ENCODE assay signal across 25 cellular contexts in the genomic region with DNA sequence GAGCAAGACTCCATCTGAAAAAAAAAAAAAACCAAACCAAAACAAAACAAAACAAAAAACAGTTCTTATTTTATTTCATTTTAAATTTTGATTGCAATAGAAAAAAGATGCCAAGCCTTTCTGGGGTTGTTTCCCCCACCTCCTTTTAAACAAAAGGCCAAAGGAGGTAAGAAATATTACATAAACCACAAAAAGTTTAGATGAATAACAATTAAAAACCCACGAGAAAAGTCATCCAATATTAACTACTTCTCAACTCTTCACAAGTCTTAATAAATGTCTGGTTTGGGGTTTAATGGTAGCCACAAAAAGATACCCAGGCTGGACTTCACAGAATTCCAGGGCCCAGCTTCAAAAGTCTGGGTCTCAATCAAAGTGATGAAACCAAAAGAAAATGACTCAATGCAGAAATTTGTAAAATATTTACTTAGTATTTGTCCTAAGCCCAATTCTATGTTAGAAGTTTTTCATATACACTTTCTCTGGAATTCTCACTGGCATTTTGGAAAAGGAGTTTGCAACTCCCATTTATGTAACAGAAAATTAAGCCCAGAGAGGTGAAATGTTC. TPM values are rescaled to one million over a fixed set of nuclear protein-coding genes. Genes with fewer than 3 reads are reported as not detected.
DNase-seq lines count a peak whose midpoint lies in the region; ATAC-seq and TF ChIP-seq lines count a peak whose summit lies in the region.
"Had no signal": no experiment of that assay in that cellular context is flagged by ENCODE, and none has a peak within 500 bp of the region (broad histone marks: within the 10 kb centered on the region; RNA-seq: fewer than 3 reads in every experiment).

No MANE protein-coding gene starts in this region.

- H3K4me3 Mint-ChIP-seq in HFFc6 = peak overlapping the region; percentile 45; the same call in 1 of the 2 replicates
- H3K4me3 Mint-ChIP-seq: activated B cell treated with CpG ODN at 0.5 μM for 24 hours; activated CD4-positive, alpha-beta memory T cell treated with anti-CD3 and anti-CD28 coated beads, Interleukin-2, amount 10 ng/mL, durations not matched to agents 7 days and 5 days; CD4-positive, alpha-beta T cell; endodermal cell; stimulated activated naive B cell treated with anti-CD40 and anti-IgM and Interleukin-4, amounts not matched to agents 10 μg/mL and 1 μg/mL and 100 μg/mL, for 72 hours had no signal

- no peaks in the 10 kb centered on the region for H3K27me3 Mint-ChIP-seq in HFFc6 (ENCODE audit: insufficient read depth)
- H3K27me3 Mint-ChIP-seq: activated B cell treated with CpG ODN at 0.5 μM for 24 hours; activated CD4-positive, alpha-beta memory T cell treated with anti-CD3 and anti-CD28 coated beads, Interleukin-2, amount 10 ng/mL, durations not matched to agents 7 days and 5 days; CD4-positive, alpha-beta T cell; naive B cell; stimulated activated naive B cell treated with anti-CD40 and anti-IgM and Interleukin-4, amounts not matched to agents 10 μg/mL and 1 μg/mL and 100 μg/mL, for 72 hours had no signal

- H3K27ac Mint-ChIP-seq in HFFc6 = peak overlapping the region; percentile 67
- H3K27ac Mint-ChIP-seq: activated B cell treated with CpG ODN at 0.5 μM for 24 hours; activated CD4-positive, alpha-beta memory T cell treated with anti-CD3 and anti-CD28 coated beads, Interleukin-2, amount 10 ng/mL, durations not matched to agents 7 days and 5 days; CD4-positive, alpha-beta T cell had no signal

- intact Hi-C loops in left cardiac atrium (cut with DNase I) = no loop called here

- TF ChIP-seq CTCF in HFFc6 (IDR thresholded peaks at IDR 0.05) (no peak), omental fat pad (IDR thresholded peaks at IDR 0.05) (no peak)

- peaks cover 66% of the 10 kb centered on the region for H3K36me3 Mint-ChIP-seq in HFFc6 (ENCODE audit: low read depth)

- H3K4me1 Mint-ChIP-seq in HFFc6 (ENCODE audit: low read depth) = peaks cover 44% of the 10 kb centered on the region
- H3K4me1 Mint-ChIP-seq: endodermal cell had no signal

- DNase-seq in AG08395 (ENCODE audit: low spot score) (peak; percentile 70), HFFc6 (peak; percentile 32), astrocyte of the hippocampus (ENCODE audit: low read depth, low spot score) (peak; percentile 73), glomerular visceral epithelial cell (ENCODE audit: extremely low spot score) (peak; percentile 36), left cardiac atrium (no peak), islet precursor cell (no peak), omental fat pad (ENCODE audit: low spot score) (no peak)
- DNase-seq: activated B cell treated with CpG ODN at 0.5 μM for 24 hours; activated CD4-positive, alpha-beta memory T cell treated with anti-CD3 and anti-CD28 coated beads, Interleukin-2, amount 10 ng/mL, durations not matched to agents 7 days and 5 days; activated naive CD4-positive, alpha-beta T cell; aorta; CD4-positive, alpha-beta T cell; endodermal cell; foreskin keratinocyte; hypothalamus; naive B cell; NCI-H1417; NCI-H2107; NCI-H510A; occipital lobe; right lobe of liver; stimulated activated naive B cell treated with anti-CD40 and anti-IgM and Interleukin-4, amounts not matched to agents 10 μg/mL and 1 μg/mL and 100 μg/mL, for 72 hours; T-helper 9 cell; testis had no signal

- ATAC-seq in left cardiac atrium = no peak
- no peak for ATAC-seq in HG03108 (IDR thresholded peaks at IDR 0.05; ENCODE audit: unreplicated experiment)
- no peak for ATAC-seq in omental fat pad (ENCODE audit: low FRiP score)
- ATAC-seq: foreskin keratinocyte; right lobe of liver; stimulated activated naive B cell treated with anti-CD40 and anti-IgM and Interleukin-4, amounts not matched to agents 10 μg/mL and 1 μg/mL and 100 μg/mL, for 72 hours had no signal

- H3K9me3 Mint-ChIP-seq in HFFc6 = no peaks in the 10 kb centered on the region
- H3K9me3 Mint-ChIP-seq: activated B cell treated with CpG ODN at 0.5 μM for 24 hours; activated CD4-positive, alpha-beta memory T cell treated with anti-CD3 and anti-CD28 coated beads, Interleukin-2, amount 10 ng/mL, durations not matched to agents 7 days and 5 days; CD4-positive, alpha-beta T cell; endodermal cell; naive B cell; stimulated activated naive B cell treated with anti-CD40 and anti-IgM and Interleukin-4, amounts not matched to agents 10 μg/mL and 1 μg/mL and 100 μg/mL, for 72 hours had no signal

RNA-seq across cellular contexts. Expression of gene SDC3, which starts 47.0 kb away (rescaled TPM):
- total RNA-seq in HFFc6 (2021; fragmentation: NEBNext Ultra II Directional; extraction: Animal tissue kit (Norgen Biotek cat#: 25700)) = 10 to 100 TPM; 50.9 to 60.5 (median 56.7) TPM
- total RNA-seq in left cardiac atrium = 10 to 100 TPM; 38.8 to 39.3 TPM
- total RNA-seq in omental fat pad = 10 to 100 TPM; 27.3 to 38.1 (median 30.8) TPM
- total RNA-seq: activated CD4-positive, alpha-beta memory T cell treated with anti-CD3 and anti-CD28 coated beads, Interleukin-2, amount 10 ng/mL, durations not matched to agents 7 days and 5 days had no signal

Comparison
In these comparisons a context has a peak if more than half of its experiments do, and no peak if none do; other contexts are left out.
1. DNase-seq: peak in AG08395 (single experiment), HFFc6 (single experiment), astrocyte of the hippocampus (single experiment) and glomerular visceral epithelial cell (single experiment); none in left cardiac atrium (single experiment), islet precursor cell (single experiment) and omental fat pad (single experiment).